Comparison of ENCODE assay signal across 20 cellular contexts in genomic region chr1:107933736-107934135, GRCh38.
"Had no signal": no experiment of that assay in that cellular context is flagged by ENCODE, and none has a peak within 500 bp of the region (broad histone marks: within the 10 kb centered on the region; RNA-seq: fewer than 3 reads in every experiment).

No MANE protein-coding gene starts in this region.

- H3K27ac Mint-ChIP-seq: endodermal cell had no signal

- H3K4me3 ChIP-seq: dorsolateral prefrontal cortex, lower lobe of right lung, right lobe of liver, upper lobe of right lung had no signal

- H3K4me1 ChIP-seq: parathyroid adenoma, right lobe of liver had no signal

- H3K4me3 Mint-ChIP-seq: endodermal cell, natural killer cell had no signal

- H3K9ac ChIP-seq: parathyroid adenoma had no signal

- DNase-seq: activated CD4-positive, alpha-beta T cell treated with anti-CD3 and anti-CD28 coated beads, Interleukin-2, amount 10 ng/mL, durations not matched to agents 24 days and 14 days; activated CD4-positive, CD25-positive, alpha-beta regulatory T cell; activated CD8-positive, alpha-beta memory T cell treated with anti-CD3 and anti-CD28 coated beads, Interleukin-2, amount 50 U/mL, for 48 hours; activated gamma-delta T cell treated with Interleukin-2 at 50 U/mL for 16 hours; anterior cingulate cortex; brain microvascular endothelial cell; central memory CD4-positive, alpha-beta T cell; dorsolateral prefrontal cortex; endodermal cell; foreskin fibroblast; islet precursor cell; left colon; lower lobe of right lung; natural killer cell; right lobe of liver; stimulated activated CD4-positive, alpha-beta T cell treated with anti-CD3 and anti-CD28 coated beads, Interleukin-4, amount 100 ng/mL, for 24 hours; upper lobe of right lung had no signal

- H3K36me3 Mint-ChIP-seq: natural killer cell had no signal

- ATAC-seq: left colon; lower lobe of right lung; natural killer cell; right lobe of liver; stimulated activated effector memory CD8-positive, alpha-beta T cell treated with anti-CD3 and anti-CD28 coated beads, Interleukin-12 subunit alpha, Interleukin-12 subunit beta, amount 100 ng/mL, for 72 hours; upper lobe of right lung had no signal

- H3K27me3 Mint-ChIP-seq: activated CD4-positive, alpha-beta T cell treated with anti-CD3 and anti-CD28 coated beads, Interleukin-2, amount 10 ng/mL, durations not matched to agents 24 days and 14 days had no signal

- H2AFZ ChIP-seq: parathyroid adenoma had no signal

- H3K9me3 Mint-ChIP-seq: activated CD4-positive, alpha-beta T cell treated with anti-CD3 and anti-CD28 coated beads, Interleukin-2, amount 10 ng/mL, durations not matched to agents 24 days and 14 days; endodermal cell; natural killer cell; stimulated activated effector memory CD8-positive, alpha-beta T cell treated with anti-CD3 and anti-CD28 coated beads, Interleukin-12 subunit alpha, Interleukin-12 subunit beta, amount 100 ng/mL, for 72 hours had no signal

- H3K79me2 ChIP-seq: parathyroid adenoma had no signal

- H3K36me3 ChIP-seq: brain microvascular endothelial cell, lower lobe of right lung, right lobe of liver, upper lobe of right lung had no signal

- H3K27me3 ChIP-seq: brain microvascular endothelial cell, right lobe of liver, upper lobe of right lung had no signal

- H3K27ac ChIP-seq: brain microvascular endothelial cell, dorsolateral prefrontal cortex, epithelial cell of prostate, lower lobe of right lung, parathyroid adenoma, right lobe of liver, upper lobe of right lung had no signal

- H3K9me3 ChIP-seq: lower lobe of right lung, right lobe of liver, upper lobe of right lung had no signal
